In genomic region chr3:14371573-14372474, GRCh38 we compare ENCODE assay signal across 8 cellular contexts. TPM values are rescaled to one million over a fixed set of nuclear protein-coding genes. Genes with fewer than 3 reads are reported as not detected.
DNase-seq lines count a peak whose midpoint lies in the region; ATAC-seq and TF ChIP-seq lines count a peak whose summit lies in the region.

No MANE protein-coding gene starts in this region.

- no CpG with 5 or more reads among the region's 12 CpGs for WGBS in mesendoderm (ENCODE audit: extremely low coverage, insufficient coverage, low lambda C conversion rate)

- no peak overlapping the region for H4K8ac ChIP-seq in mesendoderm (ENCODE audit: low read depth, low read length)

- H2BK15ac ChIP-seq in mesendoderm (replicated peaks; ENCODE audit: low read depth) = no peak overlapping the region

- H4K5ac ChIP-seq in mesendoderm (ENCODE audit: low read length) = no peak overlapping the region

- no peak overlapping the region for H3K9ac ChIP-seq in mesendoderm (ENCODE audit: low read length)

- no peak overlapping the region for H2AK5ac ChIP-seq in mesendoderm (ENCODE audit: low read length)

- no peak overlapping the region for H3K56ac ChIP-seq in mesendoderm (ENCODE audit: low read length)

- DNase-seq in COLO668 (lab: John Stamatoyannopoulos, UW; ENCODE audit: unreplicated experiment) = peak; percentile 85
- peak; percentile 50 for DNase-seq in HEK293T (ENCODE audit: extremely low spot score)
- DNase-seq in NCI-H524 treated with DMSO at 0.1 percent for 48 hours (lab: John Stamatoyannopoulos, UW) = peak; percentile 39
- DNase-seq in cardiac fibroblast (ENCODE audit: low read depth in 2 of 2) = peak; percentile 58 to 72
- peak; percentile 50 for DNase-seq in mesendoderm
- no peak for DNase-seq in stimulated activated CD4-positive, alpha-beta T cell treated with anti-CD3 and anti-CD28 coated beads, Interleukin-2, amount 100 ng/mL, for 24 hours
- DNase-seq in putamen (ENCODE audit: low spot score) = no peak

- H3K18ac ChIP-seq in mesendoderm (ENCODE audit: low read length) = no peak overlapping the region

- H3K23ac ChIP-seq in mesendoderm (ENCODE audit: low read length) = no peak overlapping the region

- POLR2A ChIA-PET in HEK293T (lab: Yijun Ruan, JAX) = no interaction called here

- H3K27me3 ChIP-seq in mesendoderm (ENCODE audit: insufficient read depth, low read length, poor library complexity) = no peaks in the 10 kb centered on the region

- CTCF ChIA-PET in HEK293T (lab: Yijun Ruan, JAX) = interaction anchor here (0.6 to 0.7 kb wide), 2 partner anchors 89 to 104 kb away, joined by 3 read pairs; no protein-coding TSS in a partner anchor

- no peak overlapping the region for H2BK120ac ChIP-seq in mesendoderm (ENCODE audit: low read depth, low read length)

- TF ChIP-seq CTCF in cardiac fibroblast (IDR thresholded peaks at IDR 0.05; ENCODE audit: low read depth, low read length) = no peak

- no peak overlapping the region for H3K4me2 ChIP-seq in mesendoderm (ENCODE audit: low read length)

- H3K4me3 ChIP-seq in cardiac fibroblast (replicated peaks in 1 of 2; ENCODE audit: low read depth in 2 of 2, low read length in 2 of 2) (no peak overlapping the region), mesendoderm (ENCODE audit: low read length) (no peak overlapping the region)

- H3K79me2 ChIP-seq in mesendoderm (ENCODE audit: control insufficient read depth, insufficient read depth, low read length) = no peaks in the 10 kb centered on the region

- no peak overlapping the region for H3K4ac ChIP-seq in mesendoderm (ENCODE audit: low read depth, low read length)

- no peaks in the 10 kb centered on the region for H3K4me1 ChIP-seq in mesendoderm (ENCODE audit: control insufficient read depth, low read depth, low read length)

- H2BK5ac ChIP-seq in mesendoderm (ENCODE audit: low read length) = no peak overlapping the region

- no peaks in the 10 kb centered on the region for H3K79me1 ChIP-seq in mesendoderm (ENCODE audit: low read length)

- no peak overlapping the region for H3K27ac ChIP-seq in mesendoderm (ENCODE audit: low read depth, low read length)

- ATAC-seq in HG03280 (IDR thresholded peaks at IDR 0.05; ENCODE audit: unreplicated experiment) = no peak

- H3K36me3 ChIP-seq in mesendoderm (ENCODE audit: control insufficient read depth, insufficient read depth, low read length) = no peaks in the 10 kb centered on the region

TF ChIP-seq in HEK293T, 16 proteins besides CTCF, POLR2A, EP300 and RAD21:
- no peak for TF ChIP-seq HDGF (IDR thresholded peaks at IDR 0.05; ENCODE audit: borderline replicate concordance)
- no peak for TF ChIP-seq ZNF384 (IDR thresholded peaks at IDR 0.05)
- no peak for TF ChIP-seq PKNOX1 (IDR thresholded peaks at IDR 0.05)
- no peak for TF ChIP-seq BHLHE40 (IDR thresholded peaks at IDR 0.05; ENCODE audit: borderline replicate concordance)
- no peak for TF ChIP-seq SP1 (IDR thresholded peaks at IDR 0.05)
- no peak for TF ChIP-seq FOXK2 (IDR thresholded peaks at IDR 0.05)
- no peak for TF ChIP-seq TARDBP (IDR thresholded peaks at IDR 0.05)
- no peak for TF ChIP-seq FOXM1 (IDR thresholded peaks at IDR 0.05; ENCODE audit: borderline replicate concordance)

RNA-seq across cellular contexts. Expression of gene SLC6A6, which starts 30.6 kb away (rescaled TPM):
- 50.8 TPM for polyA plus RNA-seq in mesendoderm (2013, experiment 1 of 2)
- 51.5 TPM for polyA plus RNA-seq in mesendoderm (2013, experiment 2 of 2)

Comparison
In these comparisons a context has a peak if more than half of its experiments do, and no peak if none do; other contexts are left out.
1. DNase-seq: peak in COLO668 (single experiment), HEK293T (single experiment), NCI-H524 treated with DMSO at 0.1 percent for 48 hours (single experiment), cardiac fibroblast (2 of 2) and mesendoderm (single experiment); none in stimulated activated CD4-positive, alpha-beta T cell treated with anti-CD3 and anti-CD28 coated beads, Interleukin-2, amount 100 ng/mL, for 24 hours (0 of 2) and putamen (single experiment).